In genomic region chr3:25410703-25411102, GRCh38 we compare ENCODE assay signal across 23 cellular contexts.
"Had no signal": no experiment of that assay in that cellular context is flagged by ENCODE, and none has a peak within 500 bp of the region (broad histone marks: within the 10 kb centered on the region; RNA-seq: fewer than 3 reads in every experiment).

No MANE protein-coding gene starts in this region.

- H3K27ac Mint-ChIP-seq: dendritic cell treated with granulocyte-macrophage colony-stimulating factor and Interleukin-4, amounts not matched to agents 40 ng/mL and 50 ng/mL, for 4 days; effector memory CD8-positive, alpha-beta T cell; immature natural killer cell; naive B cell; nephron progenitor cell; stimulated activated memory B cell treated with anti-CD40 and anti-IgM and Interleukin-4, amounts not matched to agents 10 μg/mL and 1 μg/mL and 100 μg/mL, for 72 hours; stimulated activated naive CD8-positive, alpha-beta T cell treated with anti-CD3 and anti-CD28 coated beads, Interleukin-15, Interleukin-2, amounts not matched to agents 100 ng/mL and 50 ng/mL, for 24 hours had no signal

- H3K27me3 ChIP-seq: esophagus squamous epithelium, gastroesophageal sphincter, pancreas, right lobe of liver, spleen, tibial artery, upper lobe of right lung, vagina had no signal

- H3K9me3 ChIP-seq: esophagus squamous epithelium, gastroesophageal sphincter, pancreas, prostate gland, right lobe of liver, spleen, tibial artery, upper lobe of right lung, vagina had no signal

- H3K4me3 Mint-ChIP-seq: dendritic cell treated with granulocyte-macrophage colony-stimulating factor and Interleukin-4, amounts not matched to agents 40 ng/mL and 50 ng/mL, for 4 days; effector memory CD8-positive, alpha-beta T cell; immature natural killer cell; naive B cell; nephron progenitor cell; stimulated activated memory B cell treated with anti-CD40 and anti-IgM and Interleukin-4, amounts not matched to agents 10 μg/mL and 1 μg/mL and 100 μg/mL, for 72 hours; stimulated activated naive CD8-positive, alpha-beta T cell treated with anti-CD3 and anti-CD28 coated beads, Interleukin-15, Interleukin-2, amounts not matched to agents 100 ng/mL and 50 ng/mL, for 24 hours had no signal

- H3K27me3 Mint-ChIP-seq: dendritic cell treated with granulocyte-macrophage colony-stimulating factor and Interleukin-4, amounts not matched to agents 40 ng/mL and 50 ng/mL, for 4 days; effector memory CD8-positive, alpha-beta T cell; naive B cell; stimulated activated memory B cell treated with anti-CD40 and anti-IgM and Interleukin-4, amounts not matched to agents 10 μg/mL and 1 μg/mL and 100 μg/mL, for 72 hours; stimulated activated naive CD8-positive, alpha-beta T cell treated with anti-CD3 and anti-CD28 coated beads, Interleukin-15, Interleukin-2, amounts not matched to agents 100 ng/mL and 50 ng/mL, for 24 hours had no signal

- H3K36me3 Mint-ChIP-seq: immature natural killer cell; naive B cell; stimulated activated memory B cell treated with anti-CD40 and anti-IgM and Interleukin-4, amounts not matched to agents 10 μg/mL and 1 μg/mL and 100 μg/mL, for 72 hours had no signal

- ATAC-seq: effector memory CD8-positive, alpha-beta T cell; gastroesophageal sphincter; pancreas; stimulated activated memory B cell treated with anti-CD40 and anti-IgM and Interleukin-4, amounts not matched to agents 10 μg/mL and 1 μg/mL and 100 μg/mL, for 72 hours; upper lobe of right lung had no signal

- H3K27ac ChIP-seq: esophagus squamous epithelium, gastroesophageal sphincter, pancreas, prostate gland, right lobe of liver, spleen, tibial artery, upper lobe of right lung, vagina had no signal

- H3K4me3 ChIP-seq: esophagus squamous epithelium, gastroesophageal sphincter, pancreas, prostate gland, right lobe of liver, spleen, tibial artery, upper lobe of right lung, vagina had no signal

- H3K4me1 Mint-ChIP-seq: immature natural killer cell; naive B cell; stimulated activated memory B cell treated with anti-CD40 and anti-IgM and Interleukin-4, amounts not matched to agents 10 μg/mL and 1 μg/mL and 100 μg/mL, for 72 hours had no signal

- H3K9me3 Mint-ChIP-seq: dendritic cell treated with granulocyte-macrophage colony-stimulating factor and Interleukin-4, amounts not matched to agents 40 ng/mL and 50 ng/mL, for 4 days; immature natural killer cell; stimulated activated naive CD8-positive, alpha-beta T cell treated with anti-CD3 and anti-CD28 coated beads, Interleukin-15, Interleukin-2, amounts not matched to agents 100 ng/mL and 50 ng/mL, for 24 hours had no signal

- H3K36me3 ChIP-seq: esophagus squamous epithelium, gastroesophageal sphincter, pancreas, prostate gland, right lobe of liver, spleen, tibial artery, upper lobe of right lung, vagina had no signal

- H3K4me1 ChIP-seq: esophagus squamous epithelium, gastroesophageal sphincter, pancreas, prostate gland, right lobe of liver, tibial artery, upper lobe of right lung, vagina had no signal

- DNase-seq: cerebellar nuclear complex; effector memory CD8-positive, alpha-beta T cell; esophagus squamous epithelium; foreskin fibroblast; glutamatergic neuron; immature natural killer cell; midbrain; naive B cell; nephron progenitor cell; pancreas; right lobe of liver; spleen; stimulated activated CD4-positive, alpha-beta T cell treated with anti-CD3 and anti-CD28 coated beads, Interleukin-15, amount 100 ng/mL, for 24 hours; stimulated activated CD4-positive, alpha-beta T cell treated with anti-CD3 and anti-CD28 coated beads, Interleukin-1b, Interleukin-23, amount 100 ng/mL, for 48 hours; stimulated activated CD4-positive, alpha-beta T cell treated with anti-CD3 and anti-CD28 coated beads, Interleukin-4, amount 100 ng/mL, for 24 hours; tibial artery; upper lobe of right lung had no signal
